ENCODE assay signal across 23 cellular contexts in the genomic region with DNA sequence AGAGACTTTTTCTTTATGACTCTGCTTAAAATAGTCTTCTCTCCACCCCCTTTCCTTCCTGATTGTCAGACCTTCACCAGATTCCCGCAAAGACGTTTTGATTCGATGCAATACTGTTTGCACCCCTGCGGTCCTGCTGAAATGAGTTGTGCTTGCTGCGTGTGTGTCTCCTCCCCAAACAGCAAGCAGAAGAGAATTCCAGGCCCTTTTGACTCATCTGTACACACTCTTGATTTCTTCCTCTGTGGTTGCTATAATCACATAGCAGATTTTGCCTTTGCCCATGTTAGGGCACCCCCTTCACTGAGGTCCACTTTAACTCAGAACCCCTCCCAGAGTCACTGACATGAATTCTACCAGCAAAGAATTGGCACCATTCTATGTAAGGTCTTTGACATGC.
DNase-seq lines count a peak whose midpoint lies in the region; ATAC-seq and TF ChIP-seq lines count a peak whose summit lies in the region.
"Had no signal": no experiment of that assay in that cellular context is flagged by ENCODE, and none has a peak within 500 bp of the region (broad histone marks: within the 10 kb centered on the region; RNA-seq: fewer than 3 reads in every experiment).

No MANE protein-coding gene starts in this region.

- H3K27me3 ChIP-seq in cardiac muscle cell (no peaks in the 10 kb centered on the region), heart left ventricle (no peaks in the 10 kb centered on the region), SJSA1 (replicated peaks) (no peaks in the 10 kb centered on the region)
- H3K27me3 ChIP-seq: adrenal gland, Peyer's patch, tibial nerve had no signal

- POLR2A ChIA-PET in T-cell (lab: Charles Lee), result no interaction called here

- peak overlapping the region; percentile 81 for H3K27ac ChIP-seq in cardiac muscle cell
- no peak overlapping the region for H3K27ac ChIP-seq in heart left ventricle
- peak overlapping the region; percentile 41 for H3K27ac ChIP-seq in SJSA1
- peak overlapping the region; percentile 7 for H3K27ac ChIP-seq in temporal lobe (ENCODE audit: low read depth, low read length)
- H3K27ac ChIP-seq: adrenal gland, Peyer's patch, tibial nerve had no signal

- CTCF ChIA-PET in T-cell (lab: Charles Lee), result interaction anchor here in 1 of 2 donors (0.9 kb wide), 1 partner anchor 13 kb away, joined by 3 read pairs; no protein-coding TSS in a partner anchor

- H3K4me3 Mint-ChIP-seq in T-cell, result no peak overlapping the region
- H3K4me3 Mint-ChIP-seq: activated CD8-positive, alpha-beta memory T cell treated with anti-CD3 and anti-CD28 coated beads, Interleukin-2, amount 10 ng/mL, durations not matched to agents 7 days and 5 days; CD8-positive, alpha-beta T cell; H9; neural crest cell had no signal

- no peak overlapping the region for H3K27ac Mint-ChIP-seq in T-cell
- H3K27ac Mint-ChIP-seq: activated CD8-positive, alpha-beta memory T cell treated with anti-CD3 and anti-CD28 coated beads, Interleukin-2, amount 10 ng/mL, durations not matched to agents 7 days and 5 days; CD8-positive, alpha-beta T cell; H9 had no signal

- TF ChIP-seq CTCF in cardiac muscle cell (IDR thresholded peaks at IDR 0.05; ENCODE audit: low read depth, low read length) (no peak), heart left ventricle (IDR thresholded peaks at IDR 0.05) (no peak)

- no peaks in the 10 kb centered on the region for H3K9me3 Mint-ChIP-seq in T-cell
- H3K9me3 Mint-ChIP-seq: CD8-positive, alpha-beta T cell; H9; neural crest cell had no signal

- no peaks in the 10 kb centered on the region for H3K4me1 Mint-ChIP-seq in T-cell
- H3K4me1 Mint-ChIP-seq: activated CD8-positive, alpha-beta memory T cell treated with anti-CD3 and anti-CD28 coated beads, Interleukin-2, amount 10 ng/mL, durations not matched to agents 7 days and 5 days had no signal

- H3K36me3 ChIP-seq in cardiac muscle cell (no peaks in the 10 kb centered on the region), heart left ventricle (no peaks in the 10 kb centered on the region), SJSA1 (no peaks in the 10 kb centered on the region)
- H3K36me3 ChIP-seq: adrenal gland, Peyer's patch, tibial nerve had no signal

- intact Hi-C loops in heart left ventricle (cut with DNase I), result loop anchor here in 2 of 10 donors (5.0 to 10.0 kb wide), 2 partner anchors 136 to 139 kb away; a partner anchor contains a TSS

- H3K4me1 ChIP-seq in cardiac muscle cell (ENCODE audit: low read depth) (peaks cover 38% of the 10 kb centered on the region), heart left ventricle (peaks cover 0 to 14% (median 0%) of the 10 kb centered on the region in 12 donors), SJSA1 (replicated peaks) (peaks cover 23% of the 10 kb centered on the region)
- H3K4me1 ChIP-seq: adrenal gland, Peyer's patch, tibial nerve had no signal

- DNase-seq in cardiac muscle cell (ENCODE audit: low read depth in 1 of 2, low spot score in 1 of 2) (peak in 1 of 2 donors; percentile 56), heart left ventricle (no peak), SJSA1 (ENCODE audit: low read depth in 1 of 2, low spot score in 2 of 2) (peak in 1 of 2 experiments; percentile 48), fibroblast of peridontal ligament (ENCODE audit: extremely low read depth) (peak; percentile 77), DMS153 (lab: John Stamatoyannopoulos, UW) (no peak), T-cell (no peak), activated gamma-delta T cell treated with Interleukin-2 at 50 U/mL for 16 hours (no peak)
- DNase-seq: activated CD4-positive, alpha-beta T cell treated with anti-CD3 and anti-CD28 coated beads for 1 hour; activated CD8-positive, alpha-beta memory T cell treated with anti-CD3 and anti-CD28 coated beads, Interleukin-2, amount 10 ng/mL, durations not matched to agents 7 days and 5 days; activated effector memory CD4-positive, alpha-beta T cell treated with Interleukin-2 at 50 U/mL for 16 hours; adrenal gland; CD8-positive, alpha-beta T cell; cerebellar nuclear complex; DMS79; H9; Kasumi-1; NCI-H1417; Peyer's patch had no signal

- H3K9me3 ChIP-seq in cardiac muscle cell (ENCODE audit: low read depth) (no peaks in the 10 kb centered on the region), heart left ventricle (no peaks in the 10 kb centered on the region), SJSA1 (replicated peaks) (no peaks in the 10 kb centered on the region)
- H3K9me3 ChIP-seq: A549, adrenal gland, Peyer's patch, tibial nerve had no signal

- ATAC-seq in heart left ventricle (no peak), T-cell (replicated peaks in 1 of 4) (no peak)
- ATAC-seq: A549; activated CD8-positive, alpha-beta memory T cell treated with anti-CD3 and anti-CD28 coated beads, Interleukin-2, amount 10 ng/mL, durations not matched to agents 7 days and 5 days; CD8-positive, alpha-beta T cell; SK-N-SH treated with all-trans-retinoic acid at 6 μM for 48 hours had no signal

- 32 to 44% (median 40%) methylated on average over 5 of the region's 5 CpGs for WGBS in heart left ventricle, 4 donors

- TF ChIP-seq POLR2A in heart left ventricle (IDR thresholded peaks at IDR 0.05), result no peak

- no peaks in the 10 kb centered on the region for H3K27me3 Mint-ChIP-seq in T-cell

- peaks cover 14% of the 10 kb centered on the region for H3K36me3 Mint-ChIP-seq in T-cell
- H3K36me3 Mint-ChIP-seq: activated CD8-positive, alpha-beta memory T cell treated with anti-CD3 and anti-CD28 coated beads, Interleukin-2, amount 10 ng/mL, durations not matched to agents 7 days and 5 days had no signal

- H3K4me3 ChIP-seq in cardiac muscle cell (no peak overlapping the region), heart left ventricle (no peak overlapping the region), SJSA1 (no peak overlapping the region)
- H3K4me3 ChIP-seq: A549, adrenal gland, Peyer's patch, tibial nerve had no signal

Comparison
In these comparisons a context has a peak if more than half of its experiments do, and no peak if none do; other contexts are left out.
1. H3K27ac ChIP-seq: peak in cardiac muscle cell (single experiment), SJSA1 (single experiment) and temporal lobe (single experiment); none in heart left ventricle (0 of 12).